Comparison of ENCODE assay signal across 28 cellular contexts in genomic region chr11:134670961-134671370, GRCh38.
"Had no signal": no experiment of that assay in that cellular context is flagged by ENCODE, and none has a peak within 500 bp of the region (broad histone marks: within the 10 kb centered on the region; RNA-seq: fewer than 3 reads in every experiment).

No MANE protein-coding gene starts in this region.

- H3K4me3 Mint-ChIP-seq: activated CD4-positive, alpha-beta T cell treated with anti-CD3 and anti-CD28 coated beads, Interleukin-2, amount 10 ng/mL, durations not matched to agents 24 days and 14 days; activated CD8-positive, alpha-beta T cell treated with anti-CD3 and anti-CD28 coated beads, Interleukin-2, amount 10 ng/mL, durations not matched to agents 7 days and 5 days; activated naive CD4-positive, alpha-beta T cell treated with anti-CD3 and anti-CD28 coated beads, Interleukin-2, amount 10 ng/mL, durations not matched to agents 7 days and 5 days; activated naive CD8-positive, alpha-beta T cell; activated naive CD8-positive, alpha-beta T cell treated with anti-CD3 and anti-CD28 coated beads, Interleukin-2, amount 50 U/mL, for 24 hours; brain had no signal

- DNase-seq: activated CD4-positive, alpha-beta T cell treated with anti-CD3 and anti-CD28 coated beads, Interleukin-2, amount 10 ng/mL, durations not matched to agents 24 days and 14 days; activated CD4-positive, alpha-beta T cell treated with anti-CD3 and anti-CD28 coated beads, Interleukin-2, amount 50 U/mL, for 48 hours; activated CD8-positive, alpha-beta memory T cell treated with anti-CD3 and anti-CD28 coated beads, Interleukin-2, amount 50 U/mL, for 48 hours; activated CD8-positive, alpha-beta T cell treated with anti-CD3 and anti-CD28 coated beads, Interleukin-2, amount 10 ng/mL, durations not matched to agents 7 days and 5 days; activated effector memory CD4-positive, alpha-beta T cell treated with Interleukin-2 at 50 U/mL for 16 hours; activated naive CD4-positive, alpha-beta T cell treated with anti-CD3 and anti-CD28 coated beads, Interleukin-2, amount 10 ng/mL, durations not matched to agents 7 days and 5 days; activated naive CD8-positive, alpha-beta T cell treated with anti-CD3 and anti-CD28 coated beads, Interleukin-2, amount 50 U/mL, for 24 hours; activated T-cell treated with anti-CD3 and anti-CD28 coated beads, Interleukin-2, amount 50 U/mL, for 48 hours; anterior cingulate cortex; caudate nucleus; Karpas-422; KBM-7; NCI-H1048; NCI-H1436 treated with DMSO at 0.1 percent for 48 hours; NCI-H1694 treated with DMSO at 0.1 percent for 48 hours; NCI-H2029; NCI-H2171; NCI-H510A; NCI-H526; NCI-H748 treated with DMSO at 0.1 percent for 48 hours; NK-92 treated with Interleukin-12 subunit alpha and Interleukin-12 subunit beta, amount 100 ng/mL, for 24 hours; PC-9; SW 1271; T1000 had no signal

- H3K27ac ChIP-seq: PC-9, RWPE1 had no signal

- H3K4me3 ChIP-seq: PC-9 had no signal

- H3K36me3 Mint-ChIP-seq: activated naive CD4-positive, alpha-beta T cell treated with anti-CD3 and anti-CD28 coated beads, Interleukin-2, amount 10 ng/mL, durations not matched to agents 7 days and 5 days; activated naive CD8-positive, alpha-beta T cell; brain had no signal

- ATAC-seq: activated CD8-positive, alpha-beta T cell treated with anti-CD3 and anti-CD28 coated beads, Interleukin-2, amount 10 ng/mL, durations not matched to agents 7 days and 5 days; activated naive CD8-positive, alpha-beta T cell treated with anti-CD3 and anti-CD28 coated beads, Interleukin-2, amount 50 U/mL, for 24 hours; Right ventricle myocardium inferior had no signal

- H3K27ac Mint-ChIP-seq: activated CD4-positive, alpha-beta T cell treated with anti-CD3 and anti-CD28 coated beads, Interleukin-2, amount 10 ng/mL, durations not matched to agents 24 days and 14 days; activated CD8-positive, alpha-beta T cell treated with anti-CD3 and anti-CD28 coated beads, Interleukin-2, amount 10 ng/mL, durations not matched to agents 7 days and 5 days; activated naive CD4-positive, alpha-beta T cell treated with anti-CD3 and anti-CD28 coated beads, Interleukin-2, amount 10 ng/mL, durations not matched to agents 7 days and 5 days; activated naive CD8-positive, alpha-beta T cell; activated naive CD8-positive, alpha-beta T cell treated with anti-CD3 and anti-CD28 coated beads, Interleukin-2, amount 50 U/mL, for 24 hours had no signal

- H3K9me3 Mint-ChIP-seq: activated CD4-positive, alpha-beta T cell treated with anti-CD3 and anti-CD28 coated beads, Interleukin-2, amount 10 ng/mL, durations not matched to agents 24 days and 14 days; activated naive CD4-positive, alpha-beta T cell treated with anti-CD3 and anti-CD28 coated beads, Interleukin-2, amount 10 ng/mL, durations not matched to agents 7 days and 5 days; activated naive CD8-positive, alpha-beta T cell treated with anti-CD3 and anti-CD28 coated beads, Interleukin-2, amount 50 U/mL, for 24 hours had no signal

- H3K4me1 Mint-ChIP-seq: activated CD4-positive, alpha-beta T cell treated with anti-CD3 and anti-CD28 coated beads, Interleukin-2, amount 10 ng/mL, durations not matched to agents 24 days and 14 days; activated naive CD4-positive, alpha-beta T cell treated with anti-CD3 and anti-CD28 coated beads, Interleukin-2, amount 10 ng/mL, durations not matched to agents 7 days and 5 days; activated naive CD8-positive, alpha-beta T cell treated with anti-CD3 and anti-CD28 coated beads, Interleukin-2, amount 50 U/mL, for 24 hours; brain had no signal
